ENCODE assay signal across 8 cellular contexts in genomic region chr14:72104011-72104613, GRCh38.
DNase-seq lines count a peak whose midpoint lies in the region; ATAC-seq, FAIRE-seq and TF ChIP-seq lines count a peak whose summit lies in the region.

No MANE protein-coding gene starts in this region.

- TF ChIP-seq CTCF in heart left ventricle (IDR thresholded peaks at IDR 0.05), result peak; percentile 9 to 52 (median 40)
- peak; percentile 59 for TF ChIP-seq CTCF in PC-9 (conservative IDR thresholded peaks at IDR 0.05)
- peak; percentile 32 to 46 for TF ChIP-seq CTCF in mammary epithelial cell (conservative IDR thresholded peaks at IDR 0.05 in 1 of 2, IDR thresholded peaks at IDR 0.05 in 1 of 2; ENCODE audit: extremely low read depth in 1 of 2, insufficient read depth in 1 of 2, low read depth in 1 of 2, low read length in 2 of 2)

- no peak overlapping the region for H3K4me2 ChIP-seq in PC-9
- no peak overlapping the region for H3K4me2 ChIP-seq in mammary epithelial cell (ENCODE audit: insufficient read depth, low read depth, low read length)

- H3F3A ChIP-seq in PC-9 (ENCODE audit: insufficient read depth, low read depth), result no peaks in the 10 kb centered on the region

- dilution Hi-C loops in mammary epithelial cell (cut with HindIII; ENCODE audit: low sequenced_read_pairs), result no loop called here

- DNase-seq in heart left ventricle (no peak), Right ventricle myocardium superior (no peak), PC-9 (no peak), mammary epithelial cell (no peak), small intestine (peak; percentile 5)

- no peaks in the 10 kb centered on the region for H4K20me1 ChIP-seq in PC-9 (ENCODE audit: insufficient read depth)
- H4K20me1 ChIP-seq in mammary epithelial cell (ENCODE audit: insufficient read depth, low read length), result no peaks in the 10 kb centered on the region

- CTCF ChIA-PET in PC-9 (lab: Charles Lee) (no interaction called here), mammary epithelial cell (lab: Charles Lee; ENCODE audit: low non-redundant PET) (no interaction called here)

- H3K9me2 ChIP-seq in PC-9 (ENCODE audit: insufficient read depth), result no peaks in the 10 kb centered on the region

- H2AFZ ChIP-seq in PC-9 (no peak overlapping the region), mammary epithelial cell (ENCODE audit: low read depth, low read length) (no peak overlapping the region)

- H3K27ac ChIP-seq in heart left ventricle (no peak overlapping the region), PC-9 (no peak overlapping the region), mammary epithelial cell (ENCODE audit: insufficient read depth, low read depth, low read length) (no peak overlapping the region), small intestine (ENCODE audit: low read depth in 1 of 2, low read length in 1 of 2) (no peak overlapping the region)

- no peak for FAIRE-seq in small intestine (lab: Jason Lieb, UNC)

- BruUV-seq in PC-9 (replicated peaks; lab: Mats Ljungman, UMichigan) (no TSS peak), mammary epithelial cell (replicated peaks; lab: Mats Ljungman, UMichigan) (no TSS peak)

- H3K4me1 ChIP-seq in heart left ventricle, result peaks cover 0 to 15% (median 0%) of the 10 kb centered on the region in 12 donors
- no peaks in the 10 kb centered on the region for H3K4me1 ChIP-seq in PC-9 (replicated peaks; ENCODE audit: insufficient read depth)
- no peaks in the 10 kb centered on the region for H3K4me1 ChIP-seq in mammary epithelial cell (ENCODE audit: insufficient read depth, low read length)
- no peaks in the 10 kb centered on the region for H3K4me1 ChIP-seq in small intestine (ENCODE audit: control insufficient read depth in 2 of 2, insufficient read depth in 1 of 2, low read depth in 1 of 2, low read length in 1 of 2)

- H3K4me3 ChIP-seq in heart left ventricle (no peak overlapping the region), PC-9 (no peak overlapping the region), mammary epithelial cell (replicated peaks in 1 of 3; ENCODE audit: insufficient read depth in 1 of 3, low read depth in 2 of 3, low read length in 3 of 3) (no peak overlapping the region), small intestine (ENCODE audit: low read depth in 1 of 2, low read length in 2 of 2) (no peak overlapping the region)

- no peak for TF ChIP-seq POLR2A in heart left ventricle (IDR thresholded peaks at IDR 0.05)

- ATAC-seq in heart left ventricle (no peak), Right ventricle myocardium superior (ENCODE audit: poor library complexity) (no peak), GM21515 (IDR thresholded peaks at IDR 0.05; ENCODE audit: unreplicated experiment) (no peak), GM18870 (IDR thresholded peaks at IDR 0.05; ENCODE audit: unreplicated experiment) (no peak), GM21723 (IDR thresholded peaks at IDR 0.05; ENCODE audit: unreplicated experiment) (no peak)

- WGBS in heart left ventricle, 4 donors, result 57 to 64% (median 61%) methylated on average over 12 of the region's 12 CpGs
- 46% methylated on average over 12 of the region's 12 CpGs for WGBS in mammary epithelial cell (ENCODE audit: low coverage, missing lambda C conversion rate)
- WGBS in small intestine, 3 donors, result 48 to 54% (median 52%) methylated on average over 12 of the region's 12 CpGs

- no peak overlapping the region for H3K9ac ChIP-seq in mammary epithelial cell (ENCODE audit: insufficient read depth, low read length)

- no peaks in the 10 kb centered on the region for H3K36me3 ChIP-seq in heart left ventricle
- H3K36me3 ChIP-seq in PC-9 (ENCODE audit: low read depth), result no peaks in the 10 kb centered on the region
- H3K36me3 ChIP-seq in mammary epithelial cell (ENCODE audit: insufficient read depth, low read length), result no peaks in the 10 kb centered on the region
- no peaks in the 10 kb centered on the region for H3K36me3 ChIP-seq in small intestine (ENCODE audit: control insufficient read depth in 2 of 2, insufficient read depth in 2 of 2, low read length in 2 of 2)

- no peaks in the 10 kb centered on the region for H3K27me3 ChIP-seq in heart left ventricle
- peaks cover 47% of the 10 kb centered on the region for H3K27me3 ChIP-seq in PC-9 (ENCODE audit: insufficient read depth, low read depth)
- H3K27me3 ChIP-seq in mammary epithelial cell (ENCODE audit: insufficient read depth, low read length), result no peaks in the 10 kb centered on the region
- no peaks in the 10 kb centered on the region for H3K27me3 ChIP-seq in small intestine (ENCODE audit: control insufficient read depth in 2 of 2, insufficient read depth in 2 of 2, low read length in 2 of 2)

- H3K9me3 ChIP-seq in heart left ventricle (no peaks in the 10 kb centered on the region), PC-9 (ENCODE audit: insufficient read depth, low read depth) (no peaks in the 10 kb centered on the region; the same call in 1 of the 2 replicates), mammary epithelial cell (replicated peaks; ENCODE audit: insufficient read depth, low read length) (peaks cover 2% of the 10 kb centered on the region), small intestine (ENCODE audit: control insufficient read depth, low read depth) (no peaks in the 10 kb centered on the region)

- in situ Hi-C loops in mammary epithelial cell (cut with MboI; ENCODE audit: low sequenced_read_pairs in 2 of 2), result no loop called here

- POLR2A ChIA-PET in PC-9 (lab: Charles Lee; ENCODE audit: unreplicated experiment), result no interaction called here

- intact Hi-C loops in heart left ventricle (cut with DNase I), result loop anchor here in 2 of 10 donors (5.0 to 10.0 kb wide), 2 partner anchors 48 to 191 kb away; no protein-coding TSS in a partner anchor
- intact Hi-C loops in Right ventricle myocardium superior (cut with DNase I), result no loop called here
- intact Hi-C loops in PC-9 (cut with micrococcal nuclease; ENCODE audit: unreplicated experiment), result no loop called here
- intact Hi-C loops in mammary epithelial cell (cut with micrococcal nuclease), result no loop called here

- no peaks in the 10 kb centered on the region for H3K79me2 ChIP-seq in PC-9 (ENCODE audit: low read depth)
- H3K79me2 ChIP-seq in mammary epithelial cell (ENCODE audit: insufficient read depth, low read length), result no peaks in the 10 kb centered on the region
